In genomic region chr4:73417973-73418372, GRCh38 we compare ENCODE assay signal across 25 cellular contexts. TPM values are rescaled to one million over a fixed set of nuclear protein-coding genes. Genes with fewer than 3 reads are reported as not detected.
A peak's percentile ranks its signal among the peaks of the same experiment; 100 is the strongest.
DNase-seq lines count a peak whose midpoint lies in the region; ATAC-seq, FAIRE-seq and TF ChIP-seq lines count a peak whose summit lies in the region.
"Had no signal": no experiment of that assay in that cellular context is flagged by ENCODE, and none has a peak within 500 bp of the region (broad histone marks: within the 10 kb centered on the region; RNA-seq: fewer than 3 reads in every experiment).

No MANE protein-coding gene starts in this region.

- H3K4me2 ChIP-seq in A549 = no peak overlapping the region
- H3K4me2 ChIP-seq in GM12878 (ENCODE audit: control insufficient read depth, insufficient read depth) = no peak overlapping the region
- H3K4me2 ChIP-seq: BLaER1 treated with 17β-estradiol and CSF1 and Interleukin-3, amounts not matched to agents 10 nM and 100 nM had no signal

- RAD21 ChIA-PET in GM12878 (lab: Charles Lee; ENCODE audit: unreplicated experiment) = no interaction called here

- ATAC-seq in A549 (no peak), GM12878 (no peak), HG03460 (IDR thresholded peaks at IDR 0.05; ENCODE audit: unreplicated experiment) (no peak)
- ATAC-seq: natural killer cell treated with Interleukin-12 subunit alpha and Interleukin-12 subunit beta and Interleukin-15 and Interleukin-18, amount 100 ng/mL, for 72 hours had no signal

- WGBS in A549 (ENCODE audit: missing lambda C conversion rate) = 31% methylated on average over 6 of the region's 6 CpGs
- 10% methylated on average over 6 of the region's 6 CpGs for WGBS in GM12878 (ENCODE audit: insufficient coverage, insufficient replicate concordance, low lambda C conversion rate, missing lambda C conversion rate)

- H2AFZ ChIP-seq in GM12878 (ENCODE audit: control insufficient read depth, low read depth, low read length) = no peak overlapping the region

- no peaks in the 10 kb centered on the region for H3K9me3 ChIP-seq in A549
- H3K9me3 ChIP-seq in GM12878 (replicated peaks; ENCODE audit: control insufficient read depth, insufficient read depth, low read length) = no peaks in the 10 kb centered on the region
- H3K9me3 ChIP-seq: BLaER1 treated with 17β-estradiol and CSF1 and Interleukin-3, amounts not matched to agents 10 nM and 100 nM; esophagus squamous epithelium had no signal

- intact Hi-C loops in GM12878 (cut with micrococcal nuclease; ENCODE audit: unreplicated experiment) = no loop called here

- H3K9ac ChIP-seq in GM12878 (ENCODE audit: control insufficient read depth, insufficient read depth, low read length) = no peak overlapping the region
- H3K9ac ChIP-seq: BLaER1 treated with 17β-estradiol and CSF1 and Interleukin-3, amounts not matched to agents 10 nM and 100 nM had no signal

- no peaks in the 10 kb centered on the region for H3K36me3 ChIP-seq in GM12878 (ENCODE audit: control insufficient read depth in 2 of 2, insufficient read depth in 2 of 2, low read length in 1 of 2)
- H3K36me3 ChIP-seq: BLaER1 treated with 17β-estradiol and CSF1 and Interleukin-3, amounts not matched to agents 10 nM and 100 nM; esophagus squamous epithelium had no signal

- H3K4me3 ChIP-seq in A549 (no peak overlapping the region), GM12878 (no peak overlapping the region)
- H3K4me3 ChIP-seq: BLaER1 treated with 17β-estradiol and CSF1 and Interleukin-3, amounts not matched to agents 10 nM and 100 nM; esophagus squamous epithelium; skin epidermis had no signal

- no peaks in the 10 kb centered on the region for H4K20me1 ChIP-seq in GM12878 (ENCODE audit: control insufficient read depth, insufficient read depth)
- H4K20me1 ChIP-seq: BLaER1 treated with 17β-estradiol and CSF1 and Interleukin-3, amounts not matched to agents 10 nM and 100 nM had no signal

- TF ChIP-seq CTCF in A549 (IDR thresholded peaks at IDR 0.05) (no peak), GM12878 (IDR thresholded peaks at IDR 0.05 in 2 of 3, conservative IDR thresholded peaks at IDR 0.05 in 1 of 3; ENCODE audit: control insufficient read depth in 2 of 3, extremely low read depth in 1 of 3, insufficient read depth in 1 of 3, low read depth in 3 of 3, low read length in 3 of 3) (no peak)

- no peak for DNase-seq in A549 (ENCODE audit: low read depth in 1 of 2, low spot score in 1 of 2)
- peak; percentile 10 to 20 for DNase-seq in Kasumi-1 (lab: John Stamatoyannopoulos, UW)
- DNase-seq in GM12878 (ENCODE audit: low read depth, low spot score) = no peak
- peak; percentile 15 for DNase-seq in iPS-NIHi7 (ENCODE audit: extremely low spot score)
- DNase-seq in ecto neural progenitor cell (ENCODE audit: low spot score) = no peak
- no peak for DNase-seq in hippocampal formation (lab: John Stamatoyannopoulos, UW)
- no peak for DNase-seq in NCI-H187 (lab: John Stamatoyannopoulos, UW)
- DNase-seq: activated CD4-positive, alpha-beta T cell treated with anti-CD3 and anti-CD28 coated beads, Interleukin-2, amount 10 ng/mL, durations not matched to agents 24 days and 14 days; activated CD8-positive, alpha-beta memory T cell treated with anti-CD3 and anti-CD28 coated beads, Interleukin-2, amount 50 U/mL, for 4 hours; esophagus squamous epithelium; GF-D8; kidney glomerular epithelial cell; NCI-H1930; NK-92 treated with Interleukin-12 subunit alpha and Interleukin-12 subunit beta, amount 100 ng/mL, for 24 hours; RPMI8226; stimulated activated CD4-positive, alpha-beta T cell treated with anti-CD3 and anti-CD28 coated beads, Interleukin-2, amount 100 ng/mL, for 48 hours had no signal

- no peaks in the 10 kb centered on the region for H3K4me1 ChIP-seq in A549
- H3K4me1 ChIP-seq in GM12878 (ENCODE audit: control insufficient read depth, insufficient read depth, low read length) = no peaks in the 10 kb centered on the region
- H3K4me1 ChIP-seq: BLaER1 treated with 17β-estradiol and CSF1 and Interleukin-3, amounts not matched to agents 10 nM and 100 nM; esophagus squamous epithelium had no signal

- H3K27me3 ChIP-seq in GM12878 (replicated peaks in 1 of 2; ENCODE audit: control insufficient read depth in 2 of 2, insufficient read depth in 2 of 2, low read length in 1 of 2) = no peaks in the 10 kb centered on the region
- H3K27me3 ChIP-seq: BLaER1 treated with 17β-estradiol and CSF1 and Interleukin-3, amounts not matched to agents 10 nM and 100 nM; esophagus squamous epithelium had no signal

- CTCF ChIA-PET in A549 (lab: Yijun Ruan, JAX) = interaction anchor here (0.9 to 1.4 kb wide), 2 partner anchors 9 to 77 kb away, joined by 3 to 4 read pairs; no protein-coding TSS in a partner anchor
- CTCF ChIA-PET in GM12878 (lab: Yijun Ruan, JAX) = interaction anchor here (1.0 to 2.0 kb wide), 2 partner anchors 9 to 28 kb away, joined by 3 to 8 read pairs; no protein-coding TSS in a partner anchor

- in situ Hi-C loops in GM12878 (cut with MboI) = no loop called here

- BruUV-seq in GM12878 (replicated peaks; lab: Mats Ljungman, UMichigan) = no TSS peak

- TF ChIP-seq RAD21 in A549 (conservative IDR thresholded peaks at IDR 0.05 in 1 of 2, IDR thresholded peaks at IDR 0.05 in 1 of 2) (no peak), GM12878 (IDR thresholded peaks at IDR 0.05; ENCODE audit: insufficient read depth, low read depth, low read length) (no peak)

- TF ChIP-seq POLR2A in A549 (IDR thresholded peaks at IDR 0.05; ENCODE audit: low read length) (no peak), GM12878 (IDR thresholded peaks at IDR 0.05; ENCODE audit: low read depth, low read length) (no peak)

- H3K27ac ChIP-seq in A549 (no peak overlapping the region), GM12878 (ENCODE audit: control insufficient read depth, insufficient read depth) (no peak overlapping the region)
- H3K27ac ChIP-seq: BLaER1 treated with 17β-estradiol and CSF1 and Interleukin-3, amounts not matched to agents 10 nM and 100 nM; esophagus squamous epithelium; skin epidermis had no signal

- no peak for FAIRE-seq in A549 (lab: Jason Lieb, UNC)
- no peak for FAIRE-seq in GM12878 (lab: Jason Lieb, UNC)
- FAIRE-seq: A204.1, GM19239 had no signal

- TF ChIP-seq EP300 in A549 (IDR thresholded peaks at IDR 0.05) = no peak
- no peak for TF ChIP-seq EP300 in GM12878 (IDR thresholded peaks at IDR 0.05; ENCODE audit: borderline replicate concordance in 1 of 2, control insufficient read depth in 1 of 2, low read depth in 2 of 2, low read length in 2 of 2)

- POLR2A ChIA-PET in A549 (lab: Yijun Ruan, JAX) (interaction anchor here (1.0 kb wide), 1 partner anchor 7 kb away, joined by 3 read pairs; no protein-coding TSS in a partner anchor), GM12878 (lab: Charles Lee) (interaction anchor here (0.5 kb wide), 1 partner anchor 154 kb away, joined by 6 read pairs; no protein-coding TSS in a partner anchor)

- SMC1A ChIA-PET in GM12878 (lab: Charles Lee; ENCODE audit: uncharacterized antibody, unreplicated experiment) = no interaction called here

- H3K79me2 ChIP-seq in GM12878 (ENCODE audit: control insufficient read depth, insufficient read depth, low read length) = no peaks in the 10 kb centered on the region

RNA-seq across cellular contexts. Expression of gene ALB, which starts 13.9 kb away (rescaled TPM):
- 0.25 and 0.48 TPM in 2 replicates for polyA plus RNA-seq in A549 (2011; rRNA removed)
- polyA plus RNA-seq in A549 (2012; cell fraction: cytosol; rRNA removed) = not detected in 2 replicates
- not detected in 2 replicates for polyA plus RNA-seq in A549 (2012; cell fraction: nucleus; rRNA removed)
- 0.10 to 0.17 TPM in 2 of 3 replicates, not detected in the other for polyA plus RNA-seq in A549 (2017; fragmentation: RNase III; extraction: RNeasy Plus Mini Kit Qiagen cat#74134 plus additional on column Dnase treatment)
- polyA minus RNA-seq in A549 (2011; rRNA and poly(A)+ RNA removed) = 0.29 TPM in 1 of 2 replicates, not detected in the other
- not detected in 2 replicates for total RNA-seq in GM12878 (2013; cell fraction: nucleolus; rRNA removed)
- total RNA-seq in GM12878 (2014; rRNA removed) = not detected in 2 replicates
- total RNA-seq in GM12878 (2014; rRNA removed; fragmentation: Illumina TruSeq; extraction: Trizol) = not detected in 2 replicates
- total RNA-seq in GM12878 (2021) = 22.3 and 29.0 TPM in 2 replicates
- not detected for polyA plus RNA-seq in GM12878 (2011; ENCODE audit: low read depth)
- polyA plus RNA-seq in GM12878 (2011; rRNA removed) = 0.05 TPM in 1 of 2 replicates, not detected in the other
- 0.45 and 23.1 TPM in 2 replicates for polyA plus RNA-seq in GM12878 (2011; cell fraction: cytosol; rRNA removed)
- polyA plus RNA-seq in GM12878 (2011; cell fraction: nucleus; rRNA removed) = 0.24 and 0.45 TPM in 2 replicates
- polyA plus RNA-seq in GM12878 (2012) = not detected in 2 replicates
- polyA plus RNA-seq in GM12878 (2014; fragmentation: Illumina TruSeq; extraction: Trizol) = not detected in 2 replicates
- polyA plus RNA-seq in GM12878 (2014; fragmentation: Nextera tagmentation; extraction: Ambion mirVana) = not detected
- polyA plus RNA-seq in GM12878 (2014; rRNA removed) = not detected in 2 replicates
- polyA plus RNA-seq in GM12878 (2016; fragmentation: Nextera tagmentation; extraction: Ambion mirVana) = not detected
- 0.51 TPM in 1 of 2 replicates, not detected in the other for polyA minus RNA-seq in GM12878 (2011; rRNA and poly(A)+ RNA removed)
- polyA minus RNA-seq in GM12878 (2011; cell fraction: cytosol; rRNA and poly(A)+ RNA removed) = not detected in 2 replicates
- 0.60 TPM in 1 of 2 replicates, not detected in the other for polyA minus RNA-seq in GM12878 (2011; cell fraction: nucleus; rRNA and poly(A)+ RNA removed)
- total RNA-seq: activated CD4-positive, alpha-beta T cell treated with anti-CD3 and anti-CD28 coated beads, Interleukin-2, amount 10 ng/mL, durations not matched to agents 24 days and 14 days; H4; natural killer cell treated with Interleukin-12 subunit alpha and Interleukin-12 subunit beta and Interleukin-15 and Interleukin-18, amount 100 ng/mL, for 72 hours had no signal

RNA-seq across cellular contexts. Expression of gene AFP, which starts 18.0 kb away (rescaled TPM):
- polyA plus RNA-seq in A549 (2011; rRNA removed) = 1.1 and 1.8 TPM in 2 replicates
- 1.4 and 1.7 TPM in 2 replicates for polyA plus RNA-seq in A549 (2012; cell fraction: cytosol; rRNA removed)
- polyA plus RNA-seq in A549 (2012; cell fraction: nucleus; rRNA removed) = 0.60 and 0.64 TPM in 2 replicates
- 4.0 to 4.5 TPM (median 4.5 TPM) in 3 replicates for polyA plus RNA-seq in A549 (2017; fragmentation: RNase III; extraction: RNeasy Plus Mini Kit Qiagen cat#74134 plus additional on column Dnase treatment)
- polyA minus RNA-seq in A549 (2011; rRNA and poly(A)+ RNA removed) = 0.54 TPM in 1 of 2 replicates, not detected in the other
- not detected in 2 replicates for total RNA-seq in GM12878 (2013; cell fraction: nucleolus; rRNA removed)
- total RNA-seq in GM12878 (2014; rRNA removed) = not detected in 2 replicates
- not detected in 2 replicates for total RNA-seq in GM12878 (2014; rRNA removed; fragmentation: Illumina TruSeq; extraction: Trizol)
- 0.69 and 0.72 TPM in 2 replicates for total RNA-seq in GM12878 (2021)
- polyA plus RNA-seq in GM12878 (2011; ENCODE audit: low read depth) = not detected
- not detected in 2 replicates for polyA plus RNA-seq in GM12878 (2011; rRNA removed)
- 0.13 and 0.38 TPM in 2 replicates for polyA plus RNA-seq in GM12878 (2011; cell fraction: cytosol; rRNA removed)
- 0.16 TPM in 1 of 2 replicates, not detected in the other for polyA plus RNA-seq in GM12878 (2011; cell fraction: nucleus; rRNA removed)
- not detected in 2 replicates for polyA plus RNA-seq in GM12878 (2012)
- not detected in 2 replicates for polyA plus RNA-seq in GM12878 (2014; fragmentation: Illumina TruSeq; extraction: Trizol)
- polyA plus RNA-seq in GM12878 (2014; fragmentation: Nextera tagmentation; extraction: Ambion mirVana) = not detected
- polyA plus RNA-seq in GM12878 (2014; rRNA removed) = not detected in 2 replicates
- polyA plus RNA-seq in GM12878 (2016; fragmentation: Nextera tagmentation; extraction: Ambion mirVana) = not detected
- polyA minus RNA-seq in GM12878 (2011; rRNA and poly(A)+ RNA removed) = not detected in 2 replicates
- polyA minus RNA-seq in GM12878 (2011; cell fraction: cytosol; rRNA and poly(A)+ RNA removed) = not detected in 2 replicates
- not detected in 2 replicates for polyA minus RNA-seq in GM12878 (2011; cell fraction: nucleus; rRNA and poly(A)+ RNA removed)
- total RNA-seq: activated CD4-positive, alpha-beta T cell treated with anti-CD3 and anti-CD28 coated beads, Interleukin-2, amount 10 ng/mL, durations not matched to agents 24 days and 14 days; esophagus squamous epithelium; natural killer cell treated with Interleukin-12 subunit alpha and Interleukin-12 subunit beta and Interleukin-15 and Interleukin-18, amount 100 ng/mL, for 72 hours; urinary bladder had no signal
- polyA plus RNA-seq: adipose tissue, urinary bladder had no signal

Comparison
In these comparisons a context has a peak if more than half of its experiments do, and no peak if none do; other contexts are left out.
1. DNase-seq: peak in Kasumi-1 (2 of 2) and iPS-NIHi7 (single experiment); none in A549 (0 of 2), GM12878 (single experiment), ecto neural progenitor cell (single experiment), hippocampal formation (0 of 2) and NCI-H187 (0 of 2).
2. Of the 24 proteins assayed by ChIP-seq in both GM12878 and A549: peak only in GM12878: none; only in A549: none; in both: REST; in neither: 23.